In the genomic region with DNA sequence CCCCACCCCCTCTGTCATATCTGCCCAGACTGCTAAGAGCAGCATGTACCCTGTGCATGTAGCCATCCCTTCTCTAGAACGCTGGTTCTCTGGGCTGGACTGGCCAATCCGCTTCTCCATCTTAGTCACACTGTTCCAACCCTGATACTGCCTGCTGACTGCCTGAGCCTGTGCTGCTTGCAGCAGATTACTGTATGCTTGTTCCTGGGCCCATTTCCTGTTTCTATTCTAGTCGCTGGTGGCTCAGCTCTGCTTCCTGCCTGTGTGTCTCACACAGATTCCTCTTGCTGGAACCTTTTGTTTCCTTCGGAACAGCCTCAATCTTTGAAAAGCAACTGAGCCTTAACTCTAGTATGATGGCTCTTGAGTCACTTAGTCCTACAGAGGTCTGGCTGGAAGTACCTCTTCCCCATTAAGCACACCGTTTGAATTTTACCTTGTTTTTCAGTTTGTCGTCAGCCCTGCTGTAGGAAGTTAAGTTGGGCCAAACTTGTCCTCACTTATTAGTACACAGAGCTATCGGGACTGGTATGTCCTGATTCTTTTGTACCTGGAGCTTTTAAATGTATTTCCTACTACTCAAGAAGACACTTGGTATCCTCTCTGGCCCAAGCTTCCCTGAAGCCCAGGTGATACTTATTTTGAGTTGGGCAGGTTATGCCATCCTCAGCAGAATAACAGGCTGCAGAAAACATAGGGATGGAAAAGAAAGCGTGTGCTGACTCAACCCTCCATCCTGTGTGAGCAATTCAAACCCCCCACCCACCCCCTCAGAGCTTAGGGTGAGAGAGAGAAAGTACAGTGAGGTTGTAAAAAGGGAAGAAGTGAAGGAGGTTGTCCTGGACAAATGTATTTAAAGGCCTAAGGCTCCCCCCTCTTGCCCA, we compare ENCODE assay signal across 1 cellular context.
TF ChIP-seq lines count a peak whose summit lies in the region.

No MANE protein-coding gene starts in this region.

TF ChIP-seq in K562, 482 proteins besides CTCF, POLR2A, EP300 and RAD21 (continued from another document and continues in another):
- peak; percentile 99 for TF ChIP-seq TRIM28 (IDR thresholded peaks at IDR 0.05)
- TF ChIP-seq XRCC3 (IDR thresholded peaks at IDR 0.05) = no peak
- no peak for TF ChIP-seq SNAPC5 (CRISPR knock-in tag; IDR thresholded peaks at IDR 0.05)
- TF ChIP-seq SMARCB1 (IDR thresholded peaks at IDR 0.05; ENCODE audit: insufficient read length, low read depth) = no peak
- peak; percentile 88 for TF ChIP-seq XRCC5 (IDR thresholded peaks at IDR 0.05; ENCODE audit: low read depth, low read length)
- TF ChIP-seq, protein P1, sequence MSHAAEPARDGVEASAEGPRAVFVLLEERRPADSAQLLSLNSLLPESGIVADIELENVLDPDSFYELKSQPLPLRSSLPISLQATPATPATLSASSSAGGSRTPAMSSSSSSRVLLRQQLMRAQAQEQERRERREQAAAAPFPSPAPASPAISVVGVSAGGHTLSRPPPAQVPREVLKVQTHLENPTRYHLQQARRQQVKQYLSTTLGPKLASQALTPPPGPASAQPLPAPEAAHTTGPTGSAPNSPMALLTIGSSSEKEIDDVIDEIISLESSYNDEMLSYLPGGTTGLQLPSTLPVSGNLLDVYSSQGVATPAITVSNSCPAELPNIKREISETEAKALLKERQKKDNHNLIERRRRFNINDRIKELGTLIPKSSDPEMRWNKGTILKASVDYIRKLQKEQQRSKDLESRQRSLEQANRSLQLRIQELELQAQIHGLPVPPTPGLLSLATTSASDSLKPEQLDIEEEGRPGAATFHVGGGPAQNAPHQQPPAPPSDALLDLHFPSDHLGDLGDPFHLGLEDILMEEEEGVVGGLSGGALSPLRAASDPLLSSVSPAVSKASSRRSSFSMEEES (CRISPR knock-in tag; IDR thresholded peaks at IDR 0.05) = no peak
- TF ChIP-seq, protein P2, sequence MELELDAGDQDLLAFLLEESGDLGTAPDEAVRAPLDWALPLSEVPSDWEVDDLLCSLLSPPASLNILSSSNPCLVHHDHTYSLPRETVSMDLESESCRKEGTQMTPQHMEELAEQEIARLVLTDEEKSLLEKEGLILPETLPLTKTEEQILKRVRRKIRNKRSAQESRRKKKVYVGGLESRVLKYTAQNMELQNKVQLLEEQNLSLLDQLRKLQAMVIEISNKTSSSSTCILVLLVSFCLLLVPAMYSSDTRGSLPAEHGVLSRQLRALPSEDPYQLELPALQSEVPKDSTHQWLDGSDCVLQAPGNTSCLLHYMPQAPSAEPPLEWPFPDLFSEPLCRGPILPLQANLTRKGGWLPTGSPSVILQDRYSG (tag; conservative IDR thresholded peaks at IDR 0.05; ENCODE audit: low read depth) = no peak
- TF ChIP-seq HLTF (IDR thresholded peaks at IDR 0.05) = peak; percentile 95
- TF ChIP-seq FOXK2 (conservative IDR thresholded peaks at IDR 0.05 in 1 of 2, IDR thresholded peaks at IDR 0.05 in 1 of 2; ENCODE audit: low read depth in 2 of 2) = peak; percentile 95 to 97
- TF ChIP-seq ZNF140 (CRISPR knock-in tag; IDR thresholded peaks at IDR 0.05) = no peak
- no peak for TF ChIP-seq PHF8 (IDR thresholded peaks at IDR 0.05; ENCODE audit: borderline replicate concordance, low read length)
- TF ChIP-seq JUN (IDR thresholded peaks at IDR 0.05; ENCODE audit: borderline replicate concordance, low read depth, low read length) = peak; percentile 71
- TF ChIP-seq JUN (CRISPR knock-in tag; IDR thresholded peaks at IDR 0.05; ENCODE audit: borderline replicate concordance) = 0 out of 2 replicates have a peak, but pooled peaks have one; percentile 52
- TF ChIP-seq CREM (IDR thresholded peaks at IDR 0.05; ENCODE audit: low read depth) = peak; percentile 84
- peak; percentile 80 for TF ChIP-seq MYC (IDR thresholded peaks at IDR 0.05; ENCODE audit: low read depth, low read length)
- no peak for TF ChIP-seq MYC (CRISPR knock-in tag; IDR thresholded peaks at IDR 0.05; ENCODE audit: borderline replicate concordance, low read depth)
- no peak for TF ChIP-seq ZNF184 (CRISPR knock-in tag; IDR thresholded peaks at IDR 0.05)
- TF ChIP-seq XRCC4 (IDR thresholded peaks at IDR 0.05; ENCODE audit: extremely low read depth, insufficient read depth, insufficient read length) = no peak
- TF ChIP-seq, protein P3, sequence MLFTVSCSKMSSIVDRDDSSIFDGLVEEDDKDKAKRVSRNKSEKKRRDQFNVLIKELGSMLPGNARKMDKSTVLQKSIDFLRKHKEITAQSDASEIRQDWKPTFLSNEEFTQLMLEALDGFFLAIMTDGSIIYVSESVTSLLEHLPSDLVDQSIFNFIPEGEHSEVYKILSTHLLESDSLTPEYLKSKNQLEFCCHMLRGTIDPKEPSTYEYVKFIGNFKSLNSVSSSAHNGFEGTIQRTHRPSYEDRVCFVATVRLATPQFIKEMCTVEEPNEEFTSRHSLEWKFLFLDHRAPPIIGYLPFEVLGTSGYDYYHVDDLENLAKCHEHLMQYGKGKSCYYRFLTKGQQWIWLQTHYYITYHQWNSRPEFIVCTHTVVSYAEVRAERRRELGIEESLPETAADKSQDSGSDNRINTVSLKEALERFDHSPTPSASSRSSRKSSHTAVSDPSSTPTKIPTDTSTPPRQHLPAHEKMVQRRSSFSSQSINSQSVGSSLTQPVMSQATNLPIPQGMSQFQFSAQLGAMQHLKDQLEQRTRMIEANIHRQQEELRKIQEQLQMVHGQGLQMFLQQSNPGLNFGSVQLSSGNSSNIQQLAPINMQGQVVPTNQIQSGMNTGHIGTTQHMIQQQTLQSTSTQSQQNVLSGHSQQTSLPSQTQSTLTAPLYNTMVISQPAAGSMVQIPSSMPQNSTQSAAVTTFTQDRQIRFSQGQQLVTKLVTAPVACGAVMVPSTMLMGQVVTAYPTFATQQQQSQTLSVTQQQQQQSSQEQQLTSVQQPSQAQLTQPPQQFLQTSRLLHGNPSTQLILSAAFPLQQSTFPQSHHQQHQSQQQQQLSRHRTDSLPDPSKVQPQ (CRISPR knock-in tag; IDR thresholded peaks at IDR 0.05; ENCODE audit: borderline replicate concordance) = no peak
- peak; percentile 44 for TF ChIP-seq POU5F1 (IDR thresholded peaks at IDR 0.05; ENCODE audit: borderline replicate concordance, low read depth, low read length, partially characterized antibody)
- TF ChIP-seq ZNF668 (CRISPR knock-in tag; IDR thresholded peaks at IDR 0.05) = 0 out of 2 replicates have a peak, but pooled peaks have one; percentile 26
- TF ChIP-seq SMAD3 (CRISPR knock-in tag; conservative IDR thresholded peaks at IDR 0.05) = 0 out of 2 replicates have a peak, but pooled peaks have one; percentile 49
- TF ChIP-seq, protein P4, sequence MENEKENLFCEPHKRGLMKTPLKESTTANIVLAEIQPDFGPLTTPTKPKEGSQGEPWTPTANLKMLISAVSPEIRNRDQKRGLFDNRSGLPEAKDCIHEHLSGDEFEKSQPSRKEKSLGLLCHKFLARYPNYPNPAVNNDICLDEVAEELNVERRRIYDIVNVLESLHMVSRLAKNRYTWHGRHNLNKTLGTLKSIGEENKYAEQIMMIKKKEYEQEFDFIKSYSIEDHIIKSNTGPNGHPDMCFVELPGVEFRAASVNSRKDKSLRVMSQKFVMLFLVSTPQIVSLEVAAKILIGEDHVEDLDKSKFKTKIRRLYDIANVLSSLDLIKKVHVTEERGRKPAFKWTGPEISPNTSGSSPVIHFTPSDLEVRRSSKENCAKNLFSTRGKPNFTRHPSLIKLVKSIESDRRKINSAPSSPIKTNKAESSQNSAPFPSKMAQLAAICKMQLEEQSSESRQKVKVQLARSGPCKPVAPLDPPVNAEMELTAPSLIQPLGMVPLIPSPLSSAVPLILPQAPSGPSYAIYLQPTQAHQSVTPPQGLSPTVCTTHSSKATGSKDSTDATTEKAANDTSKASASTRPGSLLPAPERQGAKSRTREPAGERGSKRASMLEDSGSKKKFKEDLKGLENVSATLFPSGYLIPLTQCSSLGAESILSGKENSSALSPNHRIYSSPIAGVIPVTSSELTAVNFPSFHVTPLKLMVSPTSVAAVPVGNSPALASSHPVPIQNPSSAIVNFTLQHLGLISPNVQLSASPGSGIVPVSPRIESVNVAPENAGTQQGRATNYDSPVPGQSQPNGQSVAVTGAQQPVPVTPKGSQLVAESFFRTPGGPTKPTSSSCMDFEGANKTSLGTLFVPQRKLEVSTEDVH (IDR thresholded peaks at IDR 0.05; ENCODE audit: low read depth, partially characterized antibody) = peak; percentile 90
- peak; percentile 97 for TF ChIP-seq ETS2 (tag; IDR thresholded peaks at IDR 0.05; ENCODE audit: borderline replicate concordance, poor library complexity, severe bottlenecking)
- no peak for TF ChIP-seq SRSF9 (IDR thresholded peaks at IDR 0.05; ENCODE audit: borderline replicate concordance, low read depth, low read length)
- TF ChIP-seq ELF2 (CRISPR knock-in tag; IDR thresholded peaks at IDR 0.05) = peak; percentile 92
- TF ChIP-seq WHSC1 (IDR thresholded peaks at IDR 0.05; ENCODE audit: low read length) = no peak
- no peak for TF ChIP-seq ATF1 (CRISPR knock-in tag; IDR thresholded peaks at IDR 0.05)
- TF ChIP-seq ATF1 (tag; IDR thresholded peaks at IDR 0.05) = peak; percentile 77
- peak; percentile 42 for TF ChIP-seq HDAC3 (IDR thresholded peaks at IDR 0.05; ENCODE audit: borderline replicate concordance, partially characterized antibody)
- TF ChIP-seq ZNF778 (CRISPR knock-in tag; IDR thresholded peaks at IDR 0.05) = no peak
- TF ChIP-seq ZNF134 (CRISPR knock-in tag; conservative IDR thresholded peaks at IDR 0.05) = no peak
- TF ChIP-seq TGIF2 (CRISPR knock-in tag; IDR thresholded peaks at IDR 0.05) = no peak
- peak; percentile 96 for TF ChIP-seq SPI1 (IDR thresholded peaks at IDR 0.05; ENCODE audit: borderline replicate concordance, low read depth, low read length)
- TF ChIP-seq ZNF655 (CRISPR knock-in tag; IDR thresholded peaks at IDR 0.05) = no peak
- no peak for TF ChIP-seq YBX1 (IDR thresholded peaks at IDR 0.05)
- no peak for TF ChIP-seq CAMTA2 (CRISPR knock-in tag; conservative IDR thresholded peaks at IDR 0.05)
- TF ChIP-seq KAT2B (IDR thresholded peaks at IDR 0.05; ENCODE audit: low read depth, low read length) = no peak
- peak; percentile 25; the same call in 1 of the 2 replicates for TF ChIP-seq MAFK (IDR thresholded peaks at IDR 0.05; ENCODE audit: low read length)
- TF ChIP-seq UBTF (IDR thresholded peaks at IDR 0.05; ENCODE audit: borderline replicate concordance in 1 of 2, low read depth in 2 of 2, low read length in 2 of 2) = no peak
- TF ChIP-seq ZNF146 (CRISPR knock-in tag; IDR thresholded peaks at IDR 0.05; ENCODE audit: unreplicated experiment) = no peak
- peak; percentile 98 for TF ChIP-seq CREB3L1 (IDR thresholded peaks at IDR 0.05; ENCODE audit: borderline replicate concordance, low read depth)
